Comparison of ENCODE assay signal across 9 cellular contexts in genomic region chr3:107796786-107797185, GRCh38.
DNase-seq lines count a peak whose midpoint lies in the region; ATAC-seq lines count a peak whose summit lies in the region.
"Had no signal": no experiment of that assay in that cellular context is flagged by ENCODE, and none has a peak within 500 bp of the region (broad histone marks: within the 10 kb centered on the region; RNA-seq: fewer than 3 reads in every experiment).

No MANE protein-coding gene starts in this region.

- no peak overlapping the region for H3K4me3 ChIP-seq in GM23248

- peaks cover 11% of the 10 kb centered on the region; the same call in 1 of the 2 replicates for H3F3A ChIP-seq in GM23248 (ENCODE audit: insufficient read depth)

- H2AFZ ChIP-seq in GM23248, result no peak overlapping the region

- H3K36me3 ChIP-seq in GM23248 (ENCODE audit: low read depth), result peaks cover 14% of the 10 kb centered on the region

- H3K27ac ChIP-seq in GM23248, result no peak overlapping the region

- no peaks in the 10 kb centered on the region for H3K79me2 ChIP-seq in GM23248 (ENCODE audit: insufficient read depth)

- no peaks in the 10 kb centered on the region for H3K9me2 ChIP-seq in GM23248 (ENCODE audit: insufficient read depth)

- DNase-seq in GM23248 (peak; percentile 31), NCI-H226 (peak; percentile 85), dermis blood vessel endothelial cell (peak; percentile 10), non-pigmented ciliary epithelial cell (ENCODE audit: low read depth) (peak; percentile 78), NCI-H2196 treated with DMSO at 0.1 percent for 48 hours (lab: John Stamatoyannopoulos, UW; ENCODE audit: unreplicated experiment) (no peak), inferior parietal cortex (ENCODE audit: extremely low spot score) (no peak), NCI-H748 treated with DMSO at 0.1 percent for 48 hours (lab: John Stamatoyannopoulos, UW) (no peak)
- DNase-seq: activated T-cell treated with anti-CD3 and anti-CD28 coated beads for 4 hours had no signal

- H3K4me1 ChIP-seq in GM23248 (ENCODE audit: insufficient read depth), result peaks cover 18% of the 10 kb centered on the region

- in situ Hi-C loops in GM23248 (cut with MboI), result no loop called here

- H4K20me1 ChIP-seq in GM23248 (ENCODE audit: insufficient read depth), result no peaks in the 10 kb centered on the region

- no peak overlapping the region for H3K9ac ChIP-seq in GM23248

- no peaks in the 10 kb centered on the region for H3K9me3 ChIP-seq in GM23248 (ENCODE audit: low read depth)

- H3K4me2 ChIP-seq in GM23248 (ENCODE audit: unreplicated experiment), result no peak overlapping the region

- ATAC-seq in HG02938 (IDR thresholded peaks at IDR 0.05; ENCODE audit: unreplicated experiment), result no peak

- no peaks in the 10 kb centered on the region for H3K27me3 ChIP-seq in GM23248 (replicated peaks; ENCODE audit: insufficient read depth)

Comparison
In these comparisons a context has a peak if more than half of its experiments do, and no peak if none do; other contexts are left out.
1. DNase-seq: peak in GM23248 (single experiment), NCI-H226 (single experiment), dermis blood vessel endothelial cell (single experiment) and non-pigmented ciliary epithelial cell (single experiment); none in NCI-H2196 treated with DMSO at 0.1 percent for 48 hours (single experiment), inferior parietal cortex (single experiment) and NCI-H748 treated with DMSO at 0.1 percent for 48 hours (single experiment).